Comparison of ENCODE assay signal across 12 cellular contexts in the genomic region with DNA sequence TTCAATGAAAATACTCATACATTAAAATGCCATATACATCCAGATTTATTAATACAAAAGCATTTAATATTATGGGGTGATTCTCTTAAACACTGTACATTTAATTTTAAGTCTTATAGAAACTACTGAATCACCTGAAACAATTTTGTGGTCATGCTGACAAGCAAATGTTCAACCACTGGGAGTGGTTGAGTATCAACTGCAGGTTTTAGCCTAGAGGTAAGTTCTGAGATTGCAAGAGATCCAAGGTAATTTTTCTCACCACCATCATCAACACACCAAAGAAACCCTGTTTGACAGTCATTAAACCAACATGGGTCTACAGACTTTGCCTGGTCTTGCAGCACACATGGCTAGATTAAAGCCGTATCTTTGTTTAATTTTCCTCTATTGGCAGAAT.
A peak's percentile ranks its signal among the peaks of the same experiment; 100 is the strongest.
DNase-seq lines count a peak whose midpoint lies in the region; ATAC-seq and TF ChIP-seq lines count a peak whose summit lies in the region.
"Had no signal": no experiment of that assay in that cellular context is flagged by ENCODE, and none has a peak within 500 bp of the region (broad histone marks: within the 10 kb centered on the region; RNA-seq: fewer than 3 reads in every experiment).

No MANE protein-coding gene starts in this region.

- H3K27me3 ChIP-seq in Panc1 (ENCODE audit: control insufficient read depth, insufficient read depth, low read length) = no peaks in the 10 kb centered on the region
- H3K27me3 ChIP-seq in esophagus muscularis mucosa = no peaks in the 10 kb centered on the region
- H3K27me3 ChIP-seq: gastroesophageal sphincter had no signal

- TF ChIP-seq POLR2A in erythroblast (IDR thresholded peaks at IDR 0.05; ENCODE audit: low read length) (no peak), esophagus muscularis mucosa (IDR thresholded peaks at IDR 0.05; ENCODE audit: low read depth) (no peak)

- H3K9me3 ChIP-seq in Panc1 (ENCODE audit: control insufficient read depth, insufficient read depth, low read depth, low read length) (no peaks in the 10 kb centered on the region), esophagus muscularis mucosa (no peaks in the 10 kb centered on the region)
- H3K9me3 ChIP-seq: gastroesophageal sphincter had no signal

- no peak overlapping the region for H3K27ac ChIP-seq in Panc1 (ENCODE audit: low read length)
- H3K27ac ChIP-seq in esophagus muscularis mucosa (replicated peaks in 1 of 4) = no peak overlapping the region
- H3K27ac ChIP-seq: C4-2B, gastroesophageal sphincter had no signal

- DNase-seq in GM12864 (ENCODE audit: low read depth) (peak; percentile 18), Panc1 (ENCODE audit: low read depth, low spot score) (no peak), erythroblast (lab: John Stamatoyannopoulos, UW) (no peak), EL (no peak), cerebellar cortex (ENCODE audit: low spot score) (no peak), esophagus muscularis mucosa (ENCODE audit: extremely low spot score) (no peak)
- DNase-seq: activated T-cell treated with anti-CD3 and anti-CD28 coated beads for 4 hours, small intestine had no signal

- no TSS peak for BruUV-seq in Panc1 (replicated peaks; lab: Mats Ljungman, UMichigan)

- in situ Hi-C loops in Panc1 (cut with HindIII; ENCODE audit: low pct_unique_long_range_greater_than_20kb, low sequenced_read_pairs) = no loop called here

- CTCF ChIA-PET in Panc1 (lab: Charles Lee) = no interaction called here

- intact Hi-C loops in Panc1 (cut with micrococcal nuclease; ENCODE audit: unreplicated experiment) (no loop called here), esophagus muscularis mucosa (cut with DNase I) (no loop called here)

- TF ChIP-seq CTCF in GM12864 (IDR thresholded peaks at IDR 0.05; ENCODE audit: low read depth, low read length, missing control alignments) (peak; percentile 29), Panc1 (IDR thresholded peaks at IDR 0.05) (peak; percentile 2; the same call in 1 of the 2 replicates), esophagus muscularis mucosa (IDR thresholded peaks at IDR 0.05) (no peak)

- TF ChIP-seq EP300 in esophagus muscularis mucosa (IDR thresholded peaks at IDR 0.05) = no peak

- H3K4me1 ChIP-seq in Panc1 (ENCODE audit: control insufficient read depth, insufficient read depth, low read length) = no peaks in the 10 kb centered on the region; the same call in 1 of the 2 replicates
- peaks cover 28 to 38% (median 36%) of the 10 kb centered on the region in 4 donors for H3K4me1 ChIP-seq in esophagus muscularis mucosa

- no peak overlapping the region for H3K4me3 ChIP-seq in GM12864 (ENCODE audit: low read depth, low read length)
- H3K4me3 ChIP-seq in Panc1 (ENCODE audit: low read depth in 2 of 2, low read length in 2 of 2) = no peak overlapping the region
- no peak overlapping the region for H3K4me3 ChIP-seq in esophagus muscularis mucosa
- H3K4me3 ChIP-seq: gastroesophageal sphincter had no signal

- H3K36me3 ChIP-seq in Panc1 (ENCODE audit: control insufficient read depth, insufficient read depth, low read length) = no peaks in the 10 kb centered on the region
- H3K36me3 ChIP-seq in esophagus muscularis mucosa = no peaks in the 10 kb centered on the region
- H3K36me3 ChIP-seq: gastroesophageal sphincter had no signal

- POLR2A ChIA-PET in Panc1 (lab: Charles Lee) = no interaction called here

- 95% methylated on average over 1 of the region's 1 CpG for WGBS in esophagus muscularis mucosa

- ATAC-seq in GM18909 (IDR thresholded peaks at IDR 0.05; ENCODE audit: poor library complexity, unreplicated experiment) (peak; percentile 56), HG02870 (IDR thresholded peaks at IDR 0.05; ENCODE audit: unreplicated experiment) (peak; percentile 67), Panc1 (no peak)
- ATAC-seq: gastroesophageal sphincter had no signal

Comparison
In these comparisons a context has a peak if more than half of its experiments do, and no peak if none do; other contexts are left out.
1. CTCF ChIP-seq: peak in GM12864 (single experiment) and Panc1 (single experiment); none in esophagus muscularis mucosa (0 of 3).